13 cellular contexts compared by ENCODE assay signal in genomic region chr10:104049497-104050250, GRCh38. TPM values are rescaled to one million over a fixed set of nuclear protein-coding genes. Genes with fewer than 3 reads are reported as not detected.
DNase-seq lines count a peak whose midpoint lies in the region; ATAC-seq and TF ChIP-seq lines count a peak whose summit lies in the region.
"Had no signal": no experiment of that assay in that cellular context is flagged by ENCODE, and none has a peak within 500 bp of the region (broad histone marks: within the 10 kb centered on the region; RNA-seq: fewer than 3 reads in every experiment).

No MANE protein-coding gene starts in this region.

- peak; percentile 44 for DNase-seq in COLO829 (ENCODE audit: low spot score)
- peak; percentile 80 for DNase-seq in PC-3
- peak; percentile 69 for DNase-seq in dermis blood vessel endothelial cell
- peak in 1 of 3 donors; percentile 46 for DNase-seq in mucosa of descending colon
- no peak for DNase-seq in activated naive CD4-positive, alpha-beta T cell (lab: John Stamatoyannopoulos, UW)
- no peak for DNase-seq in aorta
- no peak for DNase-seq in nucleus accumbens (lab: John Stamatoyannopoulos, UW)
- DNase-seq: activated CD4-positive, alpha-beta memory T cell treated with anti-CD3 and anti-CD28 coated beads, Interleukin-2, amount 10 ng/mL, durations not matched to agents 7 days and 5 days; CD4-positive, alpha-beta memory T cell; left ventricle myocardium superior; NCI-H1048 had no signal

- 51 to 56% methylated on average over 8 of the region's 8 CpGs for WGBS in aorta, 2 donors

- no peaks in the 10 kb centered on the region for H3F3A ChIP-seq in PC-3 (ENCODE audit: low read length, unreplicated experiment)

- intact Hi-C loops in PC-3 (cut with micrococcal nuclease) = loop anchor here (1.0 kb wide), 2 partner anchors 73 to 161 kb away; partner anchors contain the start of gene SFR1
- intact Hi-C loops in mucosa of descending colon (cut with DNase I, micrococcal nuclease) = no loop called here
- intact Hi-C loops in aorta (cut with DNase I) = loop anchor here (5.0 kb wide), 2 partner anchors 73 to 158 kb away; partner anchors contain the start of gene SFR1 (in 1 of the 2)

- H3K9me2 ChIP-seq in PC-3 (replicated peaks; ENCODE audit: low read length) = no peaks in the 10 kb centered on the region

- peak overlapping the region; percentile 82 for H3K4me2 ChIP-seq in PC-3 (ENCODE audit: low read length)

- no peaks in the 10 kb centered on the region for H4K20me1 ChIP-seq in PC-3 (ENCODE audit: low read length)

- ATAC-seq in PC-3 = peak; percentile 70
- peak; percentile 65 for ATAC-seq in mucosa of descending colon
- no peak for ATAC-seq in GM21619 (IDR thresholded peaks at IDR 0.05; ENCODE audit: unreplicated experiment)
- ATAC-seq in aorta (ENCODE audit: low FRiP score) = no peak
- ATAC-seq: left ventricle myocardium superior had no signal

- no peak for TF ChIP-seq CTCF in PC-3 (conservative IDR thresholded peaks at IDR 0.05; ENCODE audit: low read depth, low read length)
- no peak for TF ChIP-seq CTCF in mucosa of descending colon (IDR thresholded peaks at IDR 0.05)

- H3K27ac ChIP-seq in PC-3 (ENCODE audit: low read length) (peak overlapping the region; percentile 92), aorta (ENCODE audit: low read depth in 1 of 2, low read length in 2 of 2) (no peak overlapping the region)
- H3K27ac ChIP-seq: prostate gland had no signal

- H3K4me1 ChIP-seq in PC-3 (ENCODE audit: insufficient read depth, low read length) (peaks cover 30% of the 10 kb centered on the region), mucosa of descending colon (ENCODE audit: low read depth) (peaks cover 30% of the 10 kb centered on the region), aorta (ENCODE audit: control insufficient read depth in 1 of 2, insufficient read depth in 2 of 2, low read length in 2 of 2) (no peaks in the 10 kb centered on the region)
- H3K4me1 ChIP-seq: prostate gland had no signal

- H3K79me2 ChIP-seq in PC-3 (ENCODE audit: low read length) = no peaks in the 10 kb centered on the region

- no peaks in the 10 kb centered on the region for H3K27me3 ChIP-seq in PC-3 (ENCODE audit: low read length)
- H3K27me3 ChIP-seq in aorta (ENCODE audit: control insufficient read depth in 1 of 2, insufficient read depth in 2 of 2, low read length in 1 of 2) = no peaks in the 10 kb centered on the region

- H2AFZ ChIP-seq in PC-3 (ENCODE audit: low read length) = no peak overlapping the region

- H3K4me3 ChIP-seq in PC-3 (ENCODE audit: low read length) (peak overlapping the region; percentile 51; the same call in 1 of the 2 replicates), mucosa of descending colon (no peak overlapping the region), aorta (ENCODE audit: low read length in 2 of 2) (no peak overlapping the region)
- H3K4me3 ChIP-seq: prostate gland had no signal

- CTCF ChIA-PET in PC-3 (lab: Charles Lee) = interaction anchor here (0.6 to 0.9 kb wide), 5 partner anchors 14 to 89 kb away, joined by 3 to 8 read pairs (median 3); no protein-coding TSS in a partner anchor

- POLR2A ChIA-PET in PC-3 (lab: Charles Lee; ENCODE audit: unreplicated experiment) = interaction anchor here (1.2 kb wide), 1 partner anchor 71 kb away, joined by 11 read pairs; no protein-coding TSS in a partner anchor

- peak overlapping the region; percentile 56 for H3K9ac ChIP-seq in PC-3 (ENCODE audit: low read length)

- H3K9me3 ChIP-seq in PC-3 (ENCODE audit: low read length) (no peaks in the 10 kb centered on the region), mucosa of descending colon (no peaks in the 10 kb centered on the region), aorta (ENCODE audit: control insufficient read depth, low read length) (no peaks in the 10 kb centered on the region)
- H3K9me3 ChIP-seq: prostate gland had no signal

- BruUV-seq in PC-3 (replicated peaks; lab: Mats Ljungman, UMichigan) = no TSS peak

- H3K36me3 ChIP-seq in PC-3 (ENCODE audit: low read depth, low read length) (no peaks in the 10 kb centered on the region), mucosa of descending colon (ENCODE audit: low read depth) (no peaks in the 10 kb centered on the region), aorta (ENCODE audit: control insufficient read depth in 1 of 2, insufficient read depth in 2 of 2, low read length in 1 of 2) (no peaks in the 10 kb centered on the region)
- H3K36me3 ChIP-seq: prostate gland had no signal

RNA-seq across cellular contexts. Expression of gene COL17A1, which starts 36.0 kb away (rescaled TPM):
- total RNA-seq in PC-3 (2014; rRNA removed) = 1.2 and 1.6 TPM in 2 replicates
- total RNA-seq in dermis blood vessel endothelial cell = 0.34 and 0.84 TPM in 2 replicates
- 100 to 1,000 TPM in 2 of 3 donors, 10 to 100 TPM in 1; 95.1 to 284 (median 119) TPM for total RNA-seq in mucosa of descending colon
- total RNA-seq in aorta = 1 to 10 TPM in 1 of 2 donors, under 1 TPM in 1; 0.87 to 1.5 TPM
- 1 to 10 TPM in 1 of 2 donors, under 1 TPM in 1; 0.28 to 1.5 TPM for polyA plus RNA-seq in aorta
- total RNA-seq: activated CD4-positive, alpha-beta memory T cell treated with anti-CD3 and anti-CD28 coated beads, Interleukin-2, amount 10 ng/mL, durations not matched to agents 7 days and 5 days; CD4-positive, alpha-beta memory T cell had no signal
- polyA plus RNA-seq: CD4-positive, alpha-beta memory T cell had no signal

Comparison
In these comparisons a context has a peak if more than half of its experiments do, and no peak if none do; other contexts are left out.
1. DNase-seq: peak in COLO829 (single experiment), PC-3 (single experiment) and dermis blood vessel endothelial cell (single experiment); none in activated naive CD4-positive, alpha-beta T cell (0 of 4), aorta (0 of 2) and nucleus accumbens (0 of 56).
2. ATAC-seq: peak in PC-3 (single experiment) and mucosa of descending colon (single experiment); none in GM21619 (single experiment) and aorta (single experiment).
3. RNA of gene COL17A1, which starts 36.0 kb away (total RNA-seq): 95.1 to 284 TPM in mucosa of descending colon; 0.87 to 1.5 TPM in aorta, 1.2 to 1.6 TPM in PC-3 and 0.34 to 0.84 TPM in dermis blood vessel endothelial cell; every median in the first group is over 10 times any median in the second.
4. intact Hi-C loops: an anchor here in PC-3 (1.0 kb wide) and aorta (5.0 kb wide); none called in mucosa of descending colon.